In the genomic region with DNA sequence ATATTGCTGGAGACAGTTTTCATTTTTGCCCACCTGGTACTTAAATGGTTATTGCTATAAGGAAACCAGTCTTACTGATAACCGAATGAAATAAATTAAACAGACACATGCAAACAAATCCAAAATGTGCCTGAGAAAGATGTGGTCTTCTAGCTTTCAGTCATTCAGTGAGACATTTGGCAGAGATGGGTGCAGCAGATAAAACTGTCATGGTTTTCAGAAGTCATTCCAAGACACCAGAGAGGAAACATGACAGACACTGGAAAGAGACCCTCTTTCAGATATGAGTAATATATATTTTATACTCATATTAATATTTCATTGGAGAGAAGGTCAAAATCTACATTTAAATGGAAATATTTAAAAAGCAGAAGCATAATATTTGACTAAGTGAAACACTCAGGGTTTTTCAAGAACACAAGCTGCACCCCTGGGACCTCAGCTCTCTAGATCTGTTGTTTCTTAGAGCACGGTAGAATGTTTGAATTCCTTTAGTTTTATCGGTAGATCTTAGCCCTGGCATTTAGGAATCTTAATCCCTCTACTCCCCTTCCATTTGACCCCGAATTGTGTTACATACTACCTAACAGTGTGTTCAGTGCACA, we compare ENCODE assay signal across 24 cellular contexts.
DNase-seq lines count a peak whose midpoint lies in the region; ATAC-seq and TF ChIP-seq lines count a peak whose summit lies in the region.
"Had no signal": no experiment of that assay in that cellular context is flagged by ENCODE, and none has a peak within 500 bp of the region (broad histone marks: within the 10 kb centered on the region; RNA-seq: fewer than 3 reads in every experiment).

No MANE protein-coding gene starts in this region.

- H3K9me3 Mint-ChIP-seq in memory B cell, result peaks cover 2% of the 10 kb centered on the region
- H3K9me3 Mint-ChIP-seq: activated CD4-positive, alpha-beta T cell treated with anti-CD3 and anti-CD28 coated beads, Interleukin-2, amount 10 ng/mL, durations not matched to agents 7 days and 5 days; CD8-positive, alpha-beta memory T cell; dendritic cell treated with granulocyte-macrophage colony-stimulating factor and Interleukin-4, amounts not matched to agents 40 ng/mL and 50 ng/mL, for 4 days had no signal

- no peaks in the 10 kb centered on the region for H3K27me3 ChIP-seq in upper lobe of left lung
- H3K27me3 ChIP-seq: cardiac muscle cell, right atrium auricular region, tibial artery had no signal

- H3K27ac Mint-ChIP-seq in memory B cell, result peak overlapping the region; percentile 60
- H3K27ac Mint-ChIP-seq: activated CD4-positive, alpha-beta T cell treated with anti-CD3 and anti-CD28 coated beads, Interleukin-2, amount 10 ng/mL, durations not matched to agents 7 days and 5 days; CD8-positive, alpha-beta memory T cell; dendritic cell treated with granulocyte-macrophage colony-stimulating factor and Interleukin-4, amounts not matched to agents 40 ng/mL and 50 ng/mL, for 4 days had no signal

- no peaks in the 10 kb centered on the region for H3K27me3 Mint-ChIP-seq in memory B cell
- H3K27me3 Mint-ChIP-seq: dendritic cell treated with granulocyte-macrophage colony-stimulating factor and Interleukin-4, amounts not matched to agents 40 ng/mL and 50 ng/mL, for 4 days had no signal

- no peaks in the 10 kb centered on the region for H3K36me3 ChIP-seq in upper lobe of left lung
- H3K36me3 ChIP-seq: cardiac muscle cell, right atrium auricular region, tibial artery had no signal

- TF ChIP-seq EP300 in upper lobe of left lung (IDR thresholded peaks at IDR 0.05), result no peak

- peaks cover 48% of the 10 kb centered on the region for H3K4me1 Mint-ChIP-seq in memory B cell
- H3K4me1 Mint-ChIP-seq: activated CD4-positive, alpha-beta T cell treated with anti-CD3 and anti-CD28 coated beads, Interleukin-2, amount 10 ng/mL, durations not matched to agents 7 days and 5 days; CD8-positive, alpha-beta memory T cell had no signal

- peaks cover 0 to 7% (median 0%) of the 10 kb centered on the region in 4 donors for H3K4me1 ChIP-seq in upper lobe of left lung
- H3K4me1 ChIP-seq: right atrium auricular region, tibial artery had no signal

- H3K4me3 ChIP-seq in upper lobe of left lung, result no peak overlapping the region
- H3K4me3 ChIP-seq: cardiac muscle cell, lung, right atrium auricular region, tibial artery had no signal

- DNase-seq in memory B cell (ENCODE audit: low spot score in 2 of 2) (no peak), upper lobe of left lung (no peak), D341Med (ENCODE audit: low spot score) (no peak)
- no peak for DNase-seq in activated CD4-positive, alpha-beta T cell treated with anti-CD3 and anti-CD28 coated beads for 4 hours
- DNase-seq: activated CD4-positive, alpha-beta T cell treated with anti-CD3 and anti-CD28 coated beads, Interleukin-2, amount 10 ng/mL, durations not matched to agents 7 days and 5 days; activated gamma-delta T cell treated with Interleukin-2 at 50 U/mL for 16 hours; amygdala; CD8-positive, alpha-beta memory T cell; DND-41; hippocampal formation; NCI-H1092 treated with DMSO at 0.1 percent for 48 hours; NCI-H510A treated with DMSO at 0.1 percent for 48 hours; occipital lobe; Right ventricle myocardium superior; stimulated activated naive CD4-positive, alpha-beta T cell; tibial artery had no signal

- ATAC-seq in GM18498 (IDR thresholded peaks at IDR 0.05; ENCODE audit: unreplicated experiment), result peak; percentile 31
- peak; percentile 28 for ATAC-seq in GM21381 (IDR thresholded peaks at IDR 0.05; ENCODE audit: unreplicated experiment)
- ATAC-seq in HG02981 (IDR thresholded peaks at IDR 0.05; ENCODE audit: unreplicated experiment), result peak; percentile 45
- ATAC-seq in memory B cell (ENCODE audit: low read depth), result peak; percentile 48
- ATAC-seq in upper lobe of left lung (ENCODE audit: low FRiP score in 2 of 2), result no peak
- ATAC-seq in GM21576 (IDR thresholded peaks at IDR 0.05; ENCODE audit: unreplicated experiment), result no peak

- H3K27ac ChIP-seq in upper lobe of left lung, result no peak overlapping the region
- H3K27ac ChIP-seq: cardiac muscle cell, right atrium auricular region, tibial artery had no signal

- TF ChIP-seq POLR2A in upper lobe of left lung (IDR thresholded peaks at IDR 0.05), result no peak

- 59 to 60% methylated on average over 4 of the region's 4 CpGs for WGBS in upper lobe of left lung, 2 donors

- no peaks in the 10 kb centered on the region for H3K9me3 ChIP-seq in upper lobe of left lung
- H3K9me3 ChIP-seq: right atrium auricular region, tibial artery had no signal

- H3K4me3 Mint-ChIP-seq in memory B cell, result peak overlapping the region; percentile 54
- H3K4me3 Mint-ChIP-seq: activated CD4-positive, alpha-beta T cell treated with anti-CD3 and anti-CD28 coated beads, Interleukin-2, amount 10 ng/mL, durations not matched to agents 7 days and 5 days; CD8-positive, alpha-beta memory T cell; dendritic cell treated with granulocyte-macrophage colony-stimulating factor and Interleukin-4, amounts not matched to agents 40 ng/mL and 50 ng/mL, for 4 days had no signal

- peaks cover 4% of the 10 kb centered on the region for H3K36me3 Mint-ChIP-seq in memory B cell
- H3K36me3 Mint-ChIP-seq: CD8-positive, alpha-beta memory T cell had no signal

- no peak for TF ChIP-seq CTCF in upper lobe of left lung (IDR thresholded peaks at IDR 0.05)

Comparison
In these comparisons a context has a peak if more than half of its experiments do, and no peak if none do; other contexts are left out.
1. ATAC-seq: peak in GM18498 (single experiment), GM21381 (single experiment), HG02981 (single experiment) and memory B cell (single experiment); none in upper lobe of left lung (0 of 2) and GM21576 (single experiment).